ENCODE assay signal across 8 cellular contexts in genomic region chr14:24081739-24082204, GRCh38. TPM values are rescaled to one million over a fixed set of nuclear protein-coding genes. Genes with fewer than 3 reads are reported as not detected.
DNase-seq lines count a peak whose midpoint lies in the region; ATAC-seq lines count a peak whose summit lies in the region.

No MANE protein-coding gene starts in this region.

- peaks cover 25% of the 10 kb centered on the region for H3K4me1 ChIP-seq in iPS-15b (ENCODE audit: control insufficient read depth, insufficient read depth, low read length)

- ATAC-seq in stimulated activated memory B cell treated with anti-CD40 and anti-IgM and Interleukin-4, amounts not matched to agents 10 μg/mL and 1 μg/mL and 100 μg/mL, for 72 hours: no peak

- H3K36me3 ChIP-seq in iPS-15b (ENCODE audit: control insufficient read depth, insufficient read depth, low read length): no peaks in the 10 kb centered on the region

- no peak overlapping the region for H3K27ac Mint-ChIP-seq in activated CD4-positive, alpha-beta memory T cell treated with anti-CD3 and anti-CD28 coated beads for 36 hours
- H3K27ac Mint-ChIP-seq in stimulated activated memory B cell treated with anti-CD40 and anti-IgM and Interleukin-4, amounts not matched to agents 10 μg/mL and 1 μg/mL and 100 μg/mL, for 72 hours: peak overlapping the region; percentile 91

- H3K27me3 Mint-ChIP-seq in activated CD4-positive, alpha-beta memory T cell treated with anti-CD3 and anti-CD28 coated beads for 36 hours: no peaks in the 10 kb centered on the region
- no peaks in the 10 kb centered on the region for H3K27me3 Mint-ChIP-seq in stimulated activated memory B cell treated with anti-CD40 and anti-IgM and Interleukin-4, amounts not matched to agents 10 μg/mL and 1 μg/mL and 100 μg/mL, for 72 hours

- CTCF ChIA-PET in activated CD4-positive, alpha-beta memory T cell treated with anti-CD3 and anti-CD28 coated beads for 36 hours (lab: Charles Lee): interaction anchor here (1.0 to 6.1 kb wide), 8 partner anchors 11 to 79 kb away, joined by 3 to 93 read pairs (median 10); partner anchors contain the start of genes CPNE6, IRF9 and PCK2

- H3K4me1 Mint-ChIP-seq in activated CD4-positive, alpha-beta memory T cell treated with anti-CD3 and anti-CD28 coated beads for 36 hours (ENCODE audit: low read depth): peaks cover 16% of the 10 kb centered on the region
- peaks cover 42% of the 10 kb centered on the region for H3K4me1 Mint-ChIP-seq in stimulated activated memory B cell treated with anti-CD40 and anti-IgM and Interleukin-4, amounts not matched to agents 10 μg/mL and 1 μg/mL and 100 μg/mL, for 72 hours

- intact Hi-C loops in activated CD4-positive, alpha-beta memory T cell treated with anti-CD3 and anti-CD28 coated beads for 36 hours (cut with micrococcal nuclease): loop anchor here (1.0 kb wide), 1 partner anchor 13 kb away; the partner anchor contains the start of gene PCK2

- no peaks in the 10 kb centered on the region for H3K9me3 ChIP-seq in iPS-15b (ENCODE audit: control insufficient read depth, insufficient read depth, low read length)

- H3K36me3 Mint-ChIP-seq in activated CD4-positive, alpha-beta memory T cell treated with anti-CD3 and anti-CD28 coated beads for 36 hours: no peaks in the 10 kb centered on the region
- no peaks in the 10 kb centered on the region for H3K36me3 Mint-ChIP-seq in stimulated activated memory B cell treated with anti-CD40 and anti-IgM and Interleukin-4, amounts not matched to agents 10 μg/mL and 1 μg/mL and 100 μg/mL, for 72 hours

- peak; percentile 39 for DNase-seq in DMS79 treated with DMSO at 0.1 percent for 48 hours (lab: John Stamatoyannopoulos, UW)
- DNase-seq in DMS79 (lab: John Stamatoyannopoulos, UW): no peak
- DNase-seq in activated CD4-positive, alpha-beta memory T cell treated with anti-CD3 and anti-CD28 coated beads for 36 hours: no peak
- no peak for DNase-seq in GF-D8 (lab: John Stamatoyannopoulos, UW)
- DNase-seq in T1000 (lab: John Stamatoyannopoulos, UW): no peak
- no peak for DNase-seq in OCI-M2 (lab: John Stamatoyannopoulos, UW; ENCODE audit: unreplicated experiment)

- H3K4me3 Mint-ChIP-seq in activated CD4-positive, alpha-beta memory T cell treated with anti-CD3 and anti-CD28 coated beads for 36 hours: peak overlapping the region; percentile 65
- peak overlapping the region; percentile 83 for H3K4me3 Mint-ChIP-seq in stimulated activated memory B cell treated with anti-CD40 and anti-IgM and Interleukin-4, amounts not matched to agents 10 μg/mL and 1 μg/mL and 100 μg/mL, for 72 hours

- POLR2A ChIA-PET in activated CD4-positive, alpha-beta memory T cell treated with anti-CD3 and anti-CD28 coated beads for 36 hours (lab: Charles Lee): interaction anchor here (1.1 to 3.8 kb wide), 6 partner anchors 9 to 33 kb away, joined by 4 to 30 read pairs (median 6); partner anchors contain the start of genes DCAF11, NRL and PCK2

- H3K9me3 Mint-ChIP-seq in activated CD4-positive, alpha-beta memory T cell treated with anti-CD3 and anti-CD28 coated beads for 36 hours: no peaks in the 10 kb centered on the region
- H3K9me3 Mint-ChIP-seq in stimulated activated memory B cell treated with anti-CD40 and anti-IgM and Interleukin-4, amounts not matched to agents 10 μg/mL and 1 μg/mL and 100 μg/mL, for 72 hours: no peaks in the 10 kb centered on the region

- H3K4me3 ChIP-seq in iPS-15b (ENCODE audit: low read depth, low read length): peak overlapping the region; percentile 69

- H3K27me3 ChIP-seq in iPS-15b (ENCODE audit: control insufficient read depth, insufficient read depth, low read length): peaks cover 17% of the 10 kb centered on the region

- peak overlapping the region; percentile 65 for H3K9ac ChIP-seq in iPS-15b (ENCODE audit: low read depth, low read length)

RNA-seq across cellular contexts. Expression of gene CPNE6, which starts 10.4 kb away (rescaled TPM):
- total RNA-seq in activated CD4-positive, alpha-beta memory T cell treated with anti-CD3 and anti-CD28 coated beads for 36 hours: not detected

RNA-seq across cellular contexts. Expression of gene PCK2, which starts 12.3 kb away (rescaled TPM):
- 100 to 1,000 TPM; 118 to 125 TPM for total RNA-seq in activated CD4-positive, alpha-beta memory T cell treated with anti-CD3 and anti-CD28 coated beads for 36 hours

RNA-seq across cellular contexts. Expression of gene CARMIL3, which starts 30.0 kb away (rescaled TPM):
- total RNA-seq in activated CD4-positive, alpha-beta memory T cell treated with anti-CD3 and anti-CD28 coated beads for 36 hours: under 1 TPM; 0.75 to 1.00 TPM

RNA-seq across cellular contexts. Expression of gene DCAF11, which starts 32.8 kb away (rescaled TPM):
- total RNA-seq in activated CD4-positive, alpha-beta memory T cell treated with anti-CD3 and anti-CD28 coated beads for 36 hours: 10 to 100 TPM; 85.6 to 91.8 TPM

RNA-seq across cellular contexts. Expression of gene NRL, which starts 33.0 kb away (rescaled TPM):
- 1 to 10 TPM; 1.2 to 1.9 TPM for total RNA-seq in activated CD4-positive, alpha-beta memory T cell treated with anti-CD3 and anti-CD28 coated beads for 36 hours
